Comparison of ENCODE assay signal across 30 cellular contexts in genomic region chr5:104817127-104817526, GRCh38.
"Had no signal": no experiment of that assay in that cellular context is flagged by ENCODE, and none has a peak within 500 bp of the region (broad histone marks: within the 10 kb centered on the region; RNA-seq: fewer than 3 reads in every experiment).

No MANE protein-coding gene starts in this region.

- H3K27me3 Mint-ChIP-seq: activated CD4-positive, alpha-beta T cell treated with anti-CD3 and anti-CD28 coated beads for 36 hours; activated CD8-positive, alpha-beta memory T cell treated with anti-CD3 and anti-CD28 coated beads, Interleukin-2, amount 10 ng/mL, durations not matched to agents 7 days and 5 days; activated naive CD8-positive, alpha-beta T cell; brain; naive thymus-derived CD8-positive, alpha-beta T cell; stimulated activated memory B cell treated with anti-CD40 and anti-IgM and Interleukin-4, amounts not matched to agents 10 μg/mL and 1 μg/mL and 100 μg/mL, for 72 hours had no signal

- ATAC-seq: activated CD4-positive, alpha-beta T cell treated with anti-CD3 and anti-CD28 coated beads for 36 hours; activated CD8-positive, alpha-beta memory T cell treated with anti-CD3 and anti-CD28 coated beads, Interleukin-2, amount 10 ng/mL, durations not matched to agents 7 days and 5 days; activated CD8-positive, alpha-beta T cell treated with anti-CD3 and anti-CD28 coated beads, Interleukin-2, amount 10 ng/mL, durations not matched to agents 7 days and 5 days; activated T-cell treated with anti-CD3 and anti-CD28 coated beads, Interleukin-2, amount 50 U/mL, for 72 hours; heart right ventricle; left lung; lower lobe of right lung; naive thymus-derived CD8-positive, alpha-beta T cell; pancreas; sciatic nerve; stimulated activated memory B cell treated with anti-CD40 and anti-IgM and Interleukin-4, amounts not matched to agents 10 μg/mL and 1 μg/mL and 100 μg/mL, for 72 hours had no signal

- H3K4me3 Mint-ChIP-seq: activated CD4-positive, alpha-beta T cell treated with anti-CD3 and anti-CD28 coated beads for 36 hours; activated CD8-positive, alpha-beta memory T cell treated with anti-CD3 and anti-CD28 coated beads, Interleukin-2, amount 10 ng/mL, durations not matched to agents 7 days and 5 days; activated CD8-positive, alpha-beta T cell treated with anti-CD3 and anti-CD28 coated beads, Interleukin-2, amount 10 ng/mL, durations not matched to agents 7 days and 5 days; activated naive CD8-positive, alpha-beta T cell; activated T-cell treated with anti-CD3 and anti-CD28 coated beads, Interleukin-2, amount 50 U/mL, for 72 hours; brain; naive thymus-derived CD8-positive, alpha-beta T cell; neural crest cell; stimulated activated memory B cell treated with anti-CD40 and anti-IgM and Interleukin-4, amounts not matched to agents 10 μg/mL and 1 μg/mL and 100 μg/mL, for 72 hours had no signal

- H3K36me3 Mint-ChIP-seq: activated CD8-positive, alpha-beta memory T cell treated with anti-CD3 and anti-CD28 coated beads, Interleukin-2, amount 10 ng/mL, durations not matched to agents 7 days and 5 days; activated naive CD8-positive, alpha-beta T cell; brain; naive thymus-derived CD8-positive, alpha-beta T cell; stimulated activated memory B cell treated with anti-CD40 and anti-IgM and Interleukin-4, amounts not matched to agents 10 μg/mL and 1 μg/mL and 100 μg/mL, for 72 hours had no signal

- H3K9me3 Mint-ChIP-seq: brain; neural crest cell; stimulated activated memory B cell treated with anti-CD40 and anti-IgM and Interleukin-4, amounts not matched to agents 10 μg/mL and 1 μg/mL and 100 μg/mL, for 72 hours had no signal

- DNase-seq: activated CD4-positive, alpha-beta T cell treated with anti-CD3 and anti-CD28 coated beads for 36 hours; activated CD4-positive, CD25-positive, alpha-beta regulatory T cell; activated CD8-positive, alpha-beta memory T cell treated with anti-CD3 and anti-CD28 coated beads, Interleukin-2, amount 10 ng/mL, durations not matched to agents 7 days and 5 days; activated CD8-positive, alpha-beta T cell treated with anti-CD3 and anti-CD28 coated beads, Interleukin-2, amount 10 ng/mL, durations not matched to agents 7 days and 5 days; activated effector memory CD4-positive, alpha-beta T cell treated with Interleukin-2 at 50 U/mL for 16 hours; activated naive CD4-positive, alpha-beta T cell treated with Interleukin-2 at 50 U/mL for 16 hours; activated T-cell treated with anti-CD3 and anti-CD28 coated beads, Interleukin-2, amount 50 U/mL, for 72 hours; adrenal gland; cerebellar nuclear complex; colonic mucosa; effector CD8-positive, alpha-beta T cell; esophagus squamous epithelium; foreskin melanocyte; heart right ventricle; left lung; lower lobe of right lung; mesenchymal stem cell; naive thymus-derived CD8-positive, alpha-beta T cell; nucleus accumbens; pancreas; retina; stimulated activated CD4-positive, alpha-beta T cell treated with anti-CD3 and anti-CD28 coated beads, Interleukin-4, amount 100 ng/mL, for 24 hours; stomach; thyroid gland; upper lobe of left lung had no signal

- H3K4me1 Mint-ChIP-seq: activated CD4-positive, alpha-beta T cell treated with anti-CD3 and anti-CD28 coated beads for 36 hours; activated CD8-positive, alpha-beta memory T cell treated with anti-CD3 and anti-CD28 coated beads, Interleukin-2, amount 10 ng/mL, durations not matched to agents 7 days and 5 days; brain; naive thymus-derived CD8-positive, alpha-beta T cell; neural crest cell; stimulated activated memory B cell treated with anti-CD40 and anti-IgM and Interleukin-4, amounts not matched to agents 10 μg/mL and 1 μg/mL and 100 μg/mL, for 72 hours had no signal

- H3K27ac Mint-ChIP-seq: activated CD4-positive, alpha-beta T cell treated with anti-CD3 and anti-CD28 coated beads for 36 hours; activated CD8-positive, alpha-beta memory T cell treated with anti-CD3 and anti-CD28 coated beads, Interleukin-2, amount 10 ng/mL, durations not matched to agents 7 days and 5 days; activated CD8-positive, alpha-beta T cell treated with anti-CD3 and anti-CD28 coated beads, Interleukin-2, amount 10 ng/mL, durations not matched to agents 7 days and 5 days; activated naive CD8-positive, alpha-beta T cell; activated T-cell treated with anti-CD3 and anti-CD28 coated beads, Interleukin-2, amount 50 U/mL, for 72 hours; brain; naive thymus-derived CD8-positive, alpha-beta T cell; stimulated activated memory B cell treated with anti-CD40 and anti-IgM and Interleukin-4, amounts not matched to agents 10 μg/mL and 1 μg/mL and 100 μg/mL, for 72 hours had no signal
